Comparison of ENCODE assay signal across 16 cellular contexts in genomic region chr17:56756536-56756935, GRCh38.
A peak's percentile ranks its signal among the peaks of the same experiment; 100 is the strongest.
DNase-seq lines count a peak whose midpoint lies in the region; ATAC-seq and TF ChIP-seq lines count a peak whose summit lies in the region.
"Had no signal": no experiment of that assay in that cellular context is flagged by ENCODE, and none has a peak within 500 bp of the region (broad histone marks: within the 10 kb centered on the region; RNA-seq: fewer than 3 reads in every experiment).

No MANE protein-coding gene starts in this region.

- H3K27me3 Mint-ChIP-seq in CD4-positive, alpha-beta T cell, result no peaks in the 10 kb centered on the region
- H3K27me3 Mint-ChIP-seq in naive thymus-derived CD4-positive, alpha-beta T cell, result no peaks in the 10 kb centered on the region
- H3K27me3 Mint-ChIP-seq in Calu3 (ENCODE audit: unreplicated experiment), result peaks cover 27% of the 10 kb centered on the region
- H3K27me3 Mint-ChIP-seq: activated CD4-positive, alpha-beta T cell treated with anti-CD3 and anti-CD28 coated beads, Interleukin-2, amount 10 ng/mL, durations not matched to agents 7 days and 5 days; activated naive CD8-positive, alpha-beta T cell had no signal

- H2BK5ac ChIP-seq in IMR-90 (ENCODE audit: low read depth, low read length, poor library complexity, severe bottlenecking), result peak overlapping the region; percentile 93

- no peak for TF ChIP-seq POLR2A in IMR-90 (IDR thresholded peaks at IDR 0.05; ENCODE audit: low read depth, low read length)

- POLR2A ChIA-PET in CD4-positive, alpha-beta T cell (lab: Charles Lee), result interaction anchor here (1.4 kb wide), 1 partner anchor 23 kb away, joined by 5 read pairs; no protein-coding TSS in a partner anchor
- POLR2A ChIA-PET in IMR-90 (lab: Charles Lee; ENCODE audit: unreplicated experiment), result no interaction called here
- POLR2A ChIA-PET in naive thymus-derived CD4-positive, alpha-beta T cell (lab: Charles Lee), result interaction anchor here (1.3 kb wide), 2 partner anchors 8 to 162 kb away, joined by 3 read pairs; no protein-coding TSS in a partner anchor

- peak overlapping the region; percentile 28 for H2AFZ ChIP-seq in IMR-90 (replicated peaks; ENCODE audit: low read length, poor library complexity)

- BruUV-seq in IMR-90 (replicated peaks; lab: Mats Ljungman, UMichigan) (no TSS peak), Calu3 (replicated peaks; lab: Mats Ljungman, UMichigan) (no TSS peak)

- peak overlapping the region; percentile 16; the same call in 1 of the 2 replicates for H3K18ac ChIP-seq in IMR-90 (ENCODE audit: low read depth, low read length)

- H2BK120ac ChIP-seq in IMR-90 (ENCODE audit: low read depth, low read length), result peak overlapping the region; percentile 94

- H3K14ac ChIP-seq in IMR-90 (replicated peaks; ENCODE audit: low read depth, low read length), result peak overlapping the region; percentile 61

- H3K9me3 Mint-ChIP-seq in CD4-positive, alpha-beta T cell, result no peaks in the 10 kb centered on the region
- H3K9me3 Mint-ChIP-seq in naive thymus-derived CD4-positive, alpha-beta T cell, result peaks cover 0 to 2% (median 0%) of the 10 kb centered on the region in 11 donors
- no peaks in the 10 kb centered on the region for H3K9me3 Mint-ChIP-seq in Calu3 (ENCODE audit: low read depth, unreplicated experiment)
- H3K9me3 Mint-ChIP-seq: activated CD4-positive, alpha-beta T cell treated with anti-CD3 and anti-CD28 coated beads, Interleukin-2, amount 10 ng/mL, durations not matched to agents 7 days and 5 days had no signal

- no peaks in the 10 kb centered on the region for H3K9me3 ChIP-seq in CD4-positive, alpha-beta T cell (ENCODE audit: control insufficient read depth, low read length)
- H3K9me3 ChIP-seq in IMR-90 (ENCODE audit: control insufficient read depth, insufficient read depth, low read length), result no peaks in the 10 kb centered on the region
- no peaks in the 10 kb centered on the region for H3K9me3 ChIP-seq in naive thymus-derived CD4-positive, alpha-beta T cell (ENCODE audit: control insufficient read depth in 2 of 3, low read length in 3 of 3)

- peak overlapping the region; percentile 14 for H3K27ac Mint-ChIP-seq in CD4-positive, alpha-beta T cell
- peak overlapping the region in 8 of 9 donors; percentile 2 to 91 (median 18) for H3K27ac Mint-ChIP-seq in naive thymus-derived CD4-positive, alpha-beta T cell
- H3K27ac Mint-ChIP-seq in Calu3 (ENCODE audit: unreplicated experiment), result no peak overlapping the region
- H3K27ac Mint-ChIP-seq: activated CD4-positive, alpha-beta T cell treated with anti-CD3 and anti-CD28 coated beads, Interleukin-2, amount 10 ng/mL, durations not matched to agents 7 days and 5 days; activated naive CD8-positive, alpha-beta T cell had no signal

- H2AK9ac ChIP-seq in IMR-90 (replicated peaks; ENCODE audit: low read depth, low read length, poor library complexity), result no peak overlapping the region

- no peaks in the 10 kb centered on the region for H3K27me3 ChIP-seq in CD4-positive, alpha-beta T cell (ENCODE audit: control insufficient read depth, insufficient read depth, low read length)
- no peaks in the 10 kb centered on the region for H3K27me3 ChIP-seq in IMR-90 (ENCODE audit: control insufficient read depth, insufficient read depth, low read length)
- H3K27me3 ChIP-seq in naive thymus-derived CD4-positive, alpha-beta T cell (ENCODE audit: control insufficient read depth in 2 of 2, insufficient read depth in 2 of 2, low read length in 2 of 2), result no peaks in the 10 kb centered on the region

- no peak for TF ChIP-seq CTCF in CD4-positive, alpha-beta T cell (IDR thresholded peaks at IDR 0.05)
- no peak for TF ChIP-seq CTCF in IMR-90 (conservative IDR thresholded peaks at IDR 0.05; ENCODE audit: low read depth, low read length)
- TF ChIP-seq CTCF in cardiac fibroblast (IDR thresholded peaks at IDR 0.05; ENCODE audit: low read depth, low read length), result no peak
- TF ChIP-seq CTCF in Calu3 (IDR thresholded peaks at IDR 0.05; ENCODE audit: unreplicated experiment), result no peak
- TF ChIP-seq CTCF in GM13976 (IDR thresholded peaks at IDR 0.05; ENCODE audit: borderline replicate concordance, control extremely low read depth, extremely low read depth, insufficient read depth, missing control alignments), result no peak

- no peak overlapping the region for H3K4me3 Mint-ChIP-seq in CD4-positive, alpha-beta T cell
- peak overlapping the region in 1 of 10 donors; percentile 75 for H3K4me3 Mint-ChIP-seq in naive thymus-derived CD4-positive, alpha-beta T cell
- no peak overlapping the region for H3K4me3 Mint-ChIP-seq in Calu3 (ENCODE audit: low read depth, unreplicated experiment)
- H3K4me3 Mint-ChIP-seq: activated CD4-positive, alpha-beta T cell treated with anti-CD3 and anti-CD28 coated beads, Interleukin-2, amount 10 ng/mL, durations not matched to agents 7 days and 5 days; activated naive CD8-positive, alpha-beta T cell had no signal

- no peak for ATAC-seq in CD4-positive, alpha-beta T cell (ENCODE audit: poor library complexity)
- ATAC-seq in IMR-90 (ENCODE audit: low read depth), result peak; percentile 93
- no peak for ATAC-seq in naive thymus-derived CD4-positive, alpha-beta T cell

- H3K79me1 ChIP-seq in IMR-90 (ENCODE audit: low read depth in 1 of 2, low read length in 2 of 2), result 0 out of 4 replicates have a peak, but pooled peaks cover 0 to 4% of the 10 kb centered on the region in 2 experiments

- H3K4ac ChIP-seq in IMR-90 (ENCODE audit: low read depth, low read length), result peak overlapping the region; percentile 87

- no peaks in the 10 kb centered on the region for H3K36me3 ChIP-seq in IMR-90 (ENCODE audit: control insufficient read depth, insufficient read depth, low read length)
- H3K36me3 ChIP-seq in naive thymus-derived CD4-positive, alpha-beta T cell (ENCODE audit: control insufficient read depth in 2 of 3, insufficient read depth in 3 of 3, low read length in 3 of 3), result no peaks in the 10 kb centered on the region

- H2BK15ac ChIP-seq in IMR-90 (ENCODE audit: low read depth, low read length), result peak overlapping the region; percentile 11; the same call in 1 of the 3 replicates

- no peaks in the 10 kb centered on the region for H4K20me1 ChIP-seq in IMR-90 (ENCODE audit: insufficient read depth, low read length)

- no peak overlapping the region for H3K9ac ChIP-seq in IMR-90 (ENCODE audit: low read depth, low read length)

- no peak for DNase-seq in CD4-positive, alpha-beta T cell
- DNase-seq in IMR-90, result peak; percentile 98
- DNase-seq in cardiac fibroblast (ENCODE audit: low read depth in 2 of 2), result peak; percentile 43 to 92
- DNase-seq in naive thymus-derived CD4-positive, alpha-beta T cell, result no peak
- no peak for DNase-seq in Calu3
- no peak for DNase-seq in amygdala (lab: John Stamatoyannopoulos, UW)
- DNase-seq in NCI-H510A (lab: John Stamatoyannopoulos, UW), result no peak
- no peak for DNase-seq in GM13976 (ENCODE audit: low spot score)
- DNase-seq: activated CD4-positive, alpha-beta T cell treated with anti-CD3 and anti-CD28 coated beads, Interleukin-2, amount 10 ng/mL, durations not matched to agents 7 days and 5 days; foreskin melanocyte; H7; midbrain; NCI-H187 treated with DMSO at 0.1 percent for 48 hours; SHP77; stimulated activated naive CD4-positive, alpha-beta T cell had no signal

- H3K56ac ChIP-seq in IMR-90 (ENCODE audit: extremely low read depth, insufficient read depth, low read length), result peak overlapping the region; percentile 11; the same call in 1 of the 2 replicates

- H4K5ac ChIP-seq in IMR-90 (ENCODE audit: low read depth, low read length), result 0 out of 2 replicates have a peak overlapping the region, but pooled peaks have one; percentile 5

- H2BK20ac ChIP-seq in IMR-90 (ENCODE audit: low read depth, low read length), result peak overlapping the region; percentile 76

- peak overlapping the region; percentile 26; the same call in 1 of the 2 replicates for H2AK5ac ChIP-seq in IMR-90 (ENCODE audit: low read depth, low read length)

- intact Hi-C loops in CD4-positive, alpha-beta T cell (cut with DNase I, micrococcal nuclease), result no loop called here
- intact Hi-C loops in IMR-90 (cut with micrococcal nuclease), result loop anchor here (2.0 kb wide), 1 partner anchor 22 kb away; no protein-coding TSS in a partner anchor
- intact Hi-C loops in naive thymus-derived CD4-positive, alpha-beta T cell (cut with micrococcal nuclease), result no loop called here
- intact Hi-C loops in Calu3 (cut with micrococcal nuclease; ENCODE audit: unreplicated experiment), result no loop called here

- H3K4me3 ChIP-seq in IMR-90 (ENCODE audit: insufficient read depth, low read depth, low read length) (no peak overlapping the region), cardiac fibroblast (replicated peaks in 1 of 2; ENCODE audit: low read depth in 2 of 2, low read length in 2 of 2) (no peak overlapping the region)
- no peak overlapping the region for H3K4me3 ChIP-seq in naive thymus-derived CD4-positive, alpha-beta T cell (ENCODE audit: low read length)

- 0% methylated on average over 2 of the region's 2 CpGs; no CpG with 5 or more reads in 1 of the 2 experiments for whole genome bisulfite sequencing in IMR-90 (ENCODE audit: extremely low coverage in 2 of 2, insufficient read length in 1 of 2), 2 experiments

- dilution Hi-C loops in IMR-90 (cut with HindIII; ENCODE audit: low sequenced_read_pairs, unreplicated experiment), result no loop called here

- H4K91ac ChIP-seq in IMR-90 (ENCODE audit: insufficient read depth, low read depth, low read length), result peak overlapping the region; percentile 82

- CTCF ChIA-PET in CD4-positive, alpha-beta T cell (lab: Charles Lee), result interaction anchor here (0.8 kb wide), 1 partner anchor 24 kb away, joined by 3 read pairs; no protein-coding TSS in a partner anchor
- CTCF ChIA-PET in IMR-90 (lab: Yijun Ruan, JAX), result interaction anchor here (1.0 kb wide), 1 partner anchor 23 kb away, joined by 6 read pairs; no protein-coding TSS in a partner anchor
- CTCF ChIA-PET in naive thymus-derived CD4-positive, alpha-beta T cell (lab: Charles Lee), result no interaction called here
- CTCF ChIA-PET in Calu3 (lab: Charles Lee), result no interaction called here

- peaks cover 23% of the 10 kb centered on the region; the same call in 1 of the 2 replicates for H3K9me1 ChIP-seq in IMR-90 (ENCODE audit: insufficient read depth, low read length)

- H3K23ac ChIP-seq in IMR-90 (ENCODE audit: low read depth, low read length), result peak overlapping the region; percentile 7

- in situ Hi-C loops in IMR-90 (cut with MboI; ENCODE audit: low sequenced_read_pairs), result no loop called here
- in situ Hi-C loops in GM13976 (cut with MboI; ENCODE audit: low sequenced_read_pairs, unreplicated experiment), result no loop called here

- no peak overlapping the region for H3K27ac ChIP-seq in CD4-positive, alpha-beta T cell (ENCODE audit: low read depth, low read length)
- peak overlapping the region; percentile 74 for H3K27ac ChIP-seq in IMR-90 (ENCODE audit: insufficient read depth, low read length)
- no peak overlapping the region for H3K27ac ChIP-seq in naive thymus-derived CD4-positive, alpha-beta T cell (ENCODE audit: low read depth, low read length)

- no peak overlapping the region for H3K4me2 ChIP-seq in IMR-90 (ENCODE audit: low read depth, low read length)

- H4K8ac ChIP-seq in IMR-90 (ENCODE audit: low read depth in 2 of 2, low read length in 2 of 2), result peak overlapping the region; percentile 8 to 75; a peak in 3 of 4 replicates

- no peak for TF ChIP-seq RAD21 in IMR-90 (IDR thresholded peaks at IDR 0.05; ENCODE audit: low read length)

- no peaks in the 10 kb centered on the region for H3K36me3 Mint-ChIP-seq in CD4-positive, alpha-beta T cell (ENCODE audit: low read depth)
- peaks cover 0 to 4% (median 0%) of the 10 kb centered on the region in 5 donors for H3K36me3 Mint-ChIP-seq in naive thymus-derived CD4-positive, alpha-beta T cell
- H3K36me3 Mint-ChIP-seq in Calu3 (ENCODE audit: insufficient read depth, unreplicated experiment), result no peaks in the 10 kb centered on the region
- H3K36me3 Mint-ChIP-seq: activated naive CD8-positive, alpha-beta T cell had no signal

- peaks cover 19% of the 10 kb centered on the region for H3K4me1 ChIP-seq in IMR-90 (ENCODE audit: control insufficient read depth, insufficient read depth, low read length)
- peaks cover 0 to 23% of the 10 kb centered on the region in 2 donors for H3K4me1 ChIP-seq in naive thymus-derived CD4-positive, alpha-beta T cell (ENCODE audit: control insufficient read depth in 2 of 2, insufficient read depth in 2 of 2, low read length in 2 of 2)

- peaks cover 38% of the 10 kb centered on the region for H3K4me1 Mint-ChIP-seq in CD4-positive, alpha-beta T cell (ENCODE audit: low read depth)
- H3K4me1 Mint-ChIP-seq in naive thymus-derived CD4-positive, alpha-beta T cell, result peaks cover 15 to 46% (median 41%) of the 10 kb centered on the region in 7 donors
- peaks cover 8% of the 10 kb centered on the region for H3K4me1 Mint-ChIP-seq in Calu3 (ENCODE audit: low read depth, unreplicated experiment)

Comparison
In these comparisons a context has a peak if more than half of its experiments do, and no peak if none do; other contexts are left out.
1. DNase-seq: peak in IMR-90 (single experiment) and cardiac fibroblast (2 of 2); none in CD4-positive, alpha-beta T cell (0 of 10), naive thymus-derived CD4-positive, alpha-beta T cell (0 of 9), Calu3 (single experiment), amygdala (0 of 56), NCI-H510A (single experiment) and GM13976 (single experiment).
2. CTCF ChIA-PET loops: an anchor here in CD4-positive, alpha-beta T cell (0.8 kb wide) and IMR-90 (1.0 kb wide); none called in naive thymus-derived CD4-positive, alpha-beta T cell and Calu3.